In the genomic region with DNA sequence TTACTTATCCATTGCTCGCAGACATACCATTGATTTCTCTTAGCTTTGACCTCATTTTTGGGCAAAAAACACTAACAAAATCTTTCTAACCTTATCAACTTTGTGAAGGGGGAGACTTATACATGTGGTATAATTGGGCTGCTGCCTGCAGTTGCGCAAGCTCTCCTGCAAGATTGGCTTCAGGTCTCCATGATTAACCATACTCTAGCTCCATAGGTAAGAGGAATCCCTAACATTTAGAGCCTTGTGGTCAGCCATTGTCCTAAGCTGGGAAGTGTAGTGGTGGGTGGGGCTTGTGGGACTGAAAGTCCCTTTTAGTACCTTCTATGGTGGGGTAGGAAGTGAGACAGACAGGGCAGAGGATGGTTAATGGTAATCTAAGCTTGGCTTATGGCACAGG, we compare ENCODE assay signal across 1 cellular context.
TF ChIP-seq lines count a peak whose summit lies in the region.

No MANE protein-coding gene starts in this region.

TF ChIP-seq in K562, 482 proteins besides CTCF, POLR2A, EP300 and RAD21 (continued from another document):
- TF ChIP-seq, protein P1, sequence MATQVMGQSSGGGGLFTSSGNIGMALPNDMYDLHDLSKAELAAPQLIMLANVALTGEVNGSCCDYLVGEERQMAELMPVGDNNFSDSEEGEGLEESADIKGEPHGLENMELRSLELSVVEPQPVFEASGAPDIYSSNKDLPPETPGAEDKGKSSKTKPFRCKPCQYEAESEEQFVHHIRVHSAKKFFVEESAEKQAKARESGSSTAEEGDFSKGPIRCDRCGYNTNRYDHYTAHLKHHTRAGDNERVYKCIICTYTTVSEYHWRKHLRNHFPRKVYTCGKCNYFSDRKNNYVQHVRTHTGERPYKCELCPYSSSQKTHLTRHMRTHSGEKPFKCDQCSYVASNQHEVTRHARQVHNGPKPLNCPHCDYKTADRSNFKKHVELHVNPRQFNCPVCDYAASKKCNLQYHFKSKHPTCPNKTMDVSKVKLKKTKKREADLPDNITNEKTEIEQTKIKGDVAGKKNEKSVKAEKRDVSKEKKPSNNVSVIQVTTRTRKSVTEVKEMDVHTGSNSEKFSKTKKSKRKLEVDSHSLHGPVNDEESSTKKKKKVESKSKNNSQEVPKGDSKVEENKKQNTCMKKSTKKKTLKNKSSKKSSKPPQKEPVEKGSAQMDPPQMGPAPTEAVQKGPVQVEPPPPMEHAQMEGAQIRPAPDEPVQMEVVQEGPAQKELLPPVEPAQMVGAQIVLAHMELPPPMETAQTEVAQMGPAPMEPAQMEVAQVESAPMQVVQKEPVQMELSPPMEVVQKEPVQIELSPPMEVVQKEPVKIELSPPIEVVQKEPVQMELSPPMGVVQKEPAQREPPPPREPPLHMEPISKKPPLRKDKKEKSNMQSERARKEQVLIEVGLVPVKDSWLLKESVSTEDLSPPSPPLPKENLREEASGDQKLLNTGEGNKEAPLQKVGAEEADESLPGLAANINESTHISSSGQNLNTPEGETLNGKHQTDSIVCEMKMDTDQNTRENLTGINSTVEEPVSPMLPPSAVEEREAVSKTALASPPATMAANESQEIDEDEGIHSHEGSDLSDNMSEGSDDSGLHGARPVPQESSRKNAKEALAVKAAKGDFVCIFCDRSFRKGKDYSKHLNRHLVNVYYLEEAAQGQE (CRISPR knock-in tag; IDR thresholded peaks at IDR 0.05; ENCODE audit: low read depth), result no peak
- TF ChIP-seq, protein P2, sequence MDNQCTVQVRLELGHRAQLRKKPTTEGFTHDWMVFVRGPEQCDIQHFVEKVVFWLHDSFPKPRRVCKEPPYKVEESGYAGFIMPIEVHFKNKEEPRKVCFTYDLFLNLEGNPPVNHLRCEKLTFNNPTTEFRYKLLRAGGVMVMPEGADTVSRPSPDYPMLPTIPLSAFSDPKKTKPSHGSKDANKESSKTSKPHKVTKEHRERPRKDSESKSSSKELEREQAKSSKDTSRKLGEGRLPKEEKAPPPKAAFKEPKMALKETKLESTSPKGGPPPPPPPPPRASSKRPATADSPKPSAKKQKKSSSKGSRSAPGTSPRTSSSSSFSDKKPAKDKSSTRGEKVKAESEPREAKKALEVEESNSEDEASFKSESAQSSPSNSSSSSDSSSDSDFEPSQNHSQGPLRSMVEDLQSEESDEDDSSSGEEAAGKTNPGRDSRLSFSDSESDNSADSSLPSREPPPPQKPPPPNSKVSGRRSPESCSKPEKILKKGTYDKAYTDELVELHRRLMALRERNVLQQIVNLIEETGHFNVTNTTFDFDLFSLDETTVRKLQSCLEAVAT (IDR thresholded peaks at IDR 0.05), result no peak
- TF ChIP-seq RREB1 (CRISPR knock-in tag; IDR thresholded peaks at IDR 0.05) (no peak), RB1 (IDR thresholded peaks at IDR 0.05; ENCODE audit: low read depth) (no peak)
